In genomic region chr16:11781773-11782172, GRCh38 we compare ENCODE assay signal across 8 cellular contexts. TPM values are rescaled to one million over a fixed set of nuclear protein-coding genes. Genes with fewer than 3 reads are reported as not detected.
A peak's percentile ranks its signal among the peaks of the same experiment; 100 is the strongest.
DNase-seq lines count a peak whose midpoint lies in the region; ATAC-seq lines count a peak whose summit lies in the region.

No MANE protein-coding gene starts in this region.

- peaks cover 56% of the 10 kb centered on the region for H3K4me1 ChIP-seq in SJSA1 (replicated peaks)

- peaks cover 29% of the 10 kb centered on the region for H3K36me3 Mint-ChIP-seq in T-helper 1 cell treated with Interleukin-12 subunit alpha and Interleukin-12 subunit beta and Interleukin-4 antibody, amounts not matched to agents 30 μg/mL and 1 μg/mL, for 36 hours (ENCODE audit: low read depth)

- ATAC-seq in GM21717 (IDR thresholded peaks at IDR 0.05; ENCODE audit: unreplicated experiment): no peak
- no peak for ATAC-seq in GM19023 (IDR thresholded peaks at IDR 0.05; ENCODE audit: unreplicated experiment)

- no peak for DNase-seq in T-helper 1 cell
- DNase-seq in SJSA1 (ENCODE audit: low read depth in 1 of 2, low spot score in 2 of 2): no peak
- DNase-seq in globus pallidus (ENCODE audit: low spot score): peak; percentile 88
- peak; percentile 39 for DNase-seq in retina
- DNase-seq in NK-92 treated with Interleukin-12 subunit alpha and Interleukin-12 subunit beta, amount 100 ng/mL, for 24 hours (lab: John Stamatoyannopoulos, UW): no peak

- H3K27ac Mint-ChIP-seq in T-helper 1 cell treated with Interleukin-12 subunit alpha and Interleukin-12 subunit beta and Interleukin-4 antibody, amounts not matched to agents 30 μg/mL and 1 μg/mL, for 36 hours: peak overlapping the region; percentile 99

- H3K9me3 Mint-ChIP-seq in T-helper 1 cell treated with Interleukin-12 subunit alpha and Interleukin-12 subunit beta and Interleukin-4 antibody, amounts not matched to agents 30 μg/mL and 1 μg/mL, for 36 hours: no peaks in the 10 kb centered on the region

- H3K27me3 Mint-ChIP-seq in T-helper 1 cell treated with Interleukin-12 subunit alpha and Interleukin-12 subunit beta and Interleukin-4 antibody, amounts not matched to agents 30 μg/mL and 1 μg/mL, for 36 hours (ENCODE audit: low read depth): no peaks in the 10 kb centered on the region

- no peaks in the 10 kb centered on the region for H3K27me3 ChIP-seq in SJSA1 (replicated peaks)

- H3K36me3 ChIP-seq in SJSA1: peaks cover 51% of the 10 kb centered on the region

- H3K4me3 ChIP-seq in SJSA1: no peak overlapping the region

- H3K4me3 Mint-ChIP-seq in T-helper 1 cell treated with Interleukin-12 subunit alpha and Interleukin-12 subunit beta and Interleukin-4 antibody, amounts not matched to agents 30 μg/mL and 1 μg/mL, for 36 hours: peak overlapping the region; percentile 63

- H3K4me1 Mint-ChIP-seq in T-helper 1 cell treated with Interleukin-12 subunit alpha and Interleukin-12 subunit beta and Interleukin-4 antibody, amounts not matched to agents 30 μg/mL and 1 μg/mL, for 36 hours (ENCODE audit: low read depth): peaks cover 46% of the 10 kb centered on the region

- H3K27ac ChIP-seq in SJSA1: peak overlapping the region; percentile 89

- no peaks in the 10 kb centered on the region for H3K9me3 ChIP-seq in SJSA1 (replicated peaks)

RNA-seq across cellular contexts. Expression of gene ZC3H7A, which starts 15.3 kb away (rescaled TPM):
- 47.4 and 60.9 TPM in 2 replicates for total RNA-seq in SJSA1 (2014; rRNA removed; shearing (Covaris generic))

RNA-seq across cellular contexts. Expression of gene TXNDC11, which starts 39.1 kb away (rescaled TPM):
- total RNA-seq in SJSA1 (2014; rRNA removed; shearing (Covaris generic)): 22.1 and 29.7 TPM in 2 replicates

Comparison
In these comparisons a context has a peak if more than half of its experiments do, and no peak if none do; other contexts are left out.
1. DNase-seq: peak in globus pallidus (single experiment) and retina (single experiment); none in T-helper 1 cell (0 of 5), SJSA1 (0 of 2) and NK-92 treated with Interleukin-12 subunit alpha and Interleukin-12 subunit beta, amount 100 ng/mL, for 24 hours (single experiment).